ENCODE assay signal across 21 cellular contexts in the genomic region with DNA sequence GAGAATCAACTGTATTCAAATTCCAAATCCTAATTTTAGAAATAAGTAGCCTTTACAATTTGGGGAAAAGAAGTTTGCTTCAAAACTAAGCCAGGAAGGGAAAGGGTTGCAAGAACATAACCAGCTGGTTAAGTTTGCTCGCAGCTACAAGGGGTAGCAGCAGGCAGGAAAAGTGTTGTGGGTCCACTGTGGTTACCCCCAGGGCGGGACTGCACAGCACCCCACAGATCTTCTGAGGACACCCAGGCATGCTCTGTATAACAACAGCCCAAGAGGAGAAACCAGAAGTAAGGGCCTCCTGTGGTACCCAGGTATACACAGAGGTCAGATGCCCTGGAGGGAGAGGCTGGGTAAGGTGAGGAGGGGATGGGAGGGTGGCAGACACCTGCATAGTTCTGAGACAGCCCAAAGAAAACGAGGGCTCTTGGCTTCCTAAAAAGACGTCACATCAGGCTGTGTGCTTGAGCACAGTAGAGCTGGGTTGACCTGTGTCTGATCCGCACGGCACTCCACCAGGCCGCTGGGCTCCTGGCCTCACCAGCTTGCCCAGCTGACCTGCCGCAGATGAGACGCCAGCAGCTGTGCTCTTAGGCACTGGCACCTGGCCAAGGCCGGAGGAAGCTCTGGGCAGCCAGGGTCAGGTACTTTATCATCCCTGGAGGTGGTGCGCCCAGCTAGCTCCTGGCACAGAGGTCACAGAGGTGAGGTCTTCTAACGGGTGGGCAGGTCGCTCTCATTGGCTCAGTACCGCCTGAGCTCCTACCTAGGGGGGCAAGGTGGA.
DNase-seq lines count a peak whose midpoint lies in the region; ATAC-seq and TF ChIP-seq lines count a peak whose summit lies in the region.
"Had no signal": no experiment of that assay in that cellular context is flagged by ENCODE, and none has a peak within 500 bp of the region (broad histone marks: within the 10 kb centered on the region; RNA-seq: fewer than 3 reads in every experiment).

No MANE protein-coding gene starts in this region.

- no peak overlapping the region for H3K27ac Mint-ChIP-seq in chondrocyte (ENCODE audit: unreplicated experiment)
- H3K27ac Mint-ChIP-seq in natural killer cell = no peak overlapping the region

- no peak overlapping the region for H3K9ac ChIP-seq in SK-N-SH

- H3K4me2 ChIP-seq in SK-N-SH = no peak overlapping the region

- H3K4me1 Mint-ChIP-seq in chondrocyte (ENCODE audit: low read depth) (peaks cover 5% of the 10 kb centered on the region), natural killer cell (peaks cover 0 to 12% of the 10 kb centered on the region in 2 donors)

- H3K36me3 ChIP-seq in SK-N-SH (replicated peaks in 1 of 2; ENCODE audit: control insufficient read depth in 1 of 2, insufficient read depth in 2 of 2, low read length in 1 of 2) = no peaks in the 10 kb centered on the region

- TF ChIP-seq CTCF in SK-N-SH (IDR thresholded peaks at IDR 0.05) (no peak), chondrocyte (IDR thresholded peaks at IDR 0.05) (no peak), natural killer cell (IDR thresholded peaks at IDR 0.05) (no peak), GM20000 (IDR thresholded peaks at IDR 0.05; ENCODE audit: extremely low read depth, missing control alignments) (no peak)

- H3K4me3 Mint-ChIP-seq in chondrocyte (ENCODE audit: unreplicated experiment) = no peak overlapping the region
- peak overlapping the region; percentile 65 for H3K4me3 Mint-ChIP-seq in natural killer cell

- intact Hi-C loops in natural killer cell (cut with micrococcal nuclease) = no loop called here

- no peaks in the 10 kb centered on the region for H3K79me2 ChIP-seq in SK-N-SH (ENCODE audit: insufficient read depth)

- H3K9me2 ChIP-seq in SK-N-SH = no peaks in the 10 kb centered on the region

- no peak overlapping the region for H3K4me3 ChIP-seq in SK-N-SH (ENCODE audit: low read depth in 2 of 2, low read length in 1 of 2)
- H3K4me3 ChIP-seq in Jurkat, Clone E6-1 (ENCODE audit: low read length) = no peak overlapping the region
- H3K4me3 ChIP-seq: GM12878 had no signal

- CTCF ChIA-PET in SK-N-SH (lab: Yijun Ruan, JAX) = interaction anchor here (1.0 kb wide), 1 partner anchor 265 kb away, joined by 3 read pairs; no protein-coding TSS in a partner anchor

- 53% methylated on average over 11 of the region's 14 CpGs for WGBS in SK-N-SH (ENCODE audit: low lambda C conversion rate)

- TF ChIP-seq EP300 in SK-N-SH (IDR thresholded peaks at IDR 0.05; ENCODE audit: borderline replicate concordance in 1 of 2, low read depth in 1 of 2, low read length in 1 of 2) = no peak

- no peak overlapping the region; a peak in 1 of 4 replicates for H3K27ac ChIP-seq in SK-N-SH (ENCODE audit: low read depth in 2 of 2, low read length in 1 of 2)
- H3K27ac ChIP-seq: 22Rv1 had no signal

- H3F3A ChIP-seq in SK-N-SH (replicated peaks; ENCODE audit: insufficient read depth) = no peaks in the 10 kb centered on the region

- no peak for TF ChIP-seq RAD21 in SK-N-SH (IDR thresholded peaks at IDR 0.05; ENCODE audit: low read length)

- H3K4me1 ChIP-seq in SK-N-SH (ENCODE audit: control insufficient read depth in 1 of 2, insufficient read depth in 2 of 2, low read depth in 1 of 2, low read length in 1 of 2) = peaks cover 0 to 17% of the 10 kb centered on the region in 2 experiments; a peak in 1 of 4 replicates
- H3K4me1 ChIP-seq: Caco-2 had no signal

- H3K27me3 ChIP-seq in SK-N-SH (ENCODE audit: insufficient read depth) = no peaks in the 10 kb centered on the region

- no peaks in the 10 kb centered on the region for H3K9me3 Mint-ChIP-seq in chondrocyte (ENCODE audit: low read depth)
- no peaks in the 10 kb centered on the region for H3K9me3 Mint-ChIP-seq in natural killer cell

- H3K27me3 Mint-ChIP-seq in chondrocyte (ENCODE audit: low read depth) (peaks cover 14% of the 10 kb centered on the region), natural killer cell (ENCODE audit: low read depth in 2 of 2) (peaks cover 8 to 12% of the 10 kb centered on the region in 2 donors)

- DNase-seq in SK-N-SH (peak; percentile 40), chondrocyte (ENCODE audit: low spot score) (peak; percentile 65), natural killer cell (no peak), GM20000 (ENCODE audit: low spot score) (no peak), SIG-M5 (lab: John Stamatoyannopoulos, UW) (no peak), hypothalamus (lab: John Stamatoyannopoulos, UW) (no peak)
- peak; percentile 6 for DNase-seq in Jurkat, Clone E6-1 (ENCODE audit: low read depth, low spot score)
- DNase-seq: AML-193, Caco-2, EL, MM.1S, NCI-H1092 treated with DMSO at 0.1 percent for 48 hours, NCI-H146, NCI-H2029 treated with DMSO at 0.1 percent for 48 hours, NCI-H2171, NCI-H526, PC-3, RPMI8226 had no signal

- H2AFZ ChIP-seq in SK-N-SH (ENCODE audit: low read depth) = no peak overlapping the region

- no peaks in the 10 kb centered on the region for H4K20me1 ChIP-seq in SK-N-SH (ENCODE audit: insufficient read depth)

- H3K36me3 Mint-ChIP-seq in chondrocyte (ENCODE audit: low read depth) (no peaks in the 10 kb centered on the region), natural killer cell (no peaks in the 10 kb centered on the region)

- POLR2A ChIA-PET in SK-N-SH (lab: Yijun Ruan, JAX) = no interaction called here

- ATAC-seq in SK-N-SH treated with all-trans-retinoic acid at 6 μM for 48 hours (no peak), natural killer cell (peak in 1 of 3 donors; percentile 66)
- ATAC-seq: GM12878, PC-3 had no signal

- H3K9me3 ChIP-seq in SK-N-SH = no peaks in the 10 kb centered on the region
- H3K9me3 ChIP-seq: Caco-2 had no signal

TF ChIP-seq in SK-N-SH, 30 proteins besides CTCF, POLR2A, EP300 and RAD21 (continues in another document):
- TF ChIP-seq TEAD4 (IDR thresholded peaks at IDR 0.05; ENCODE audit: borderline replicate concordance, insufficient read depth) (no peak), EZH2phosphoT487 (IDR thresholded peaks at IDR 0.05; ENCODE audit: borderline replicate concordance, low read depth) (no peak), MXI1 (IDR thresholded peaks at IDR 0.05; ENCODE audit: low read depth, low read length) (no peak), GABPA (IDR thresholded peaks at IDR 0.05; ENCODE audit: low read depth) (no peak), POLR2AphosphoS5 (IDR thresholded peaks at IDR 0.05; ENCODE audit: low read depth, low read length) (no peak), TCF12 (IDR thresholded peaks at IDR 0.05) (no peak)
- TF ChIP-seq, protein P1, sequence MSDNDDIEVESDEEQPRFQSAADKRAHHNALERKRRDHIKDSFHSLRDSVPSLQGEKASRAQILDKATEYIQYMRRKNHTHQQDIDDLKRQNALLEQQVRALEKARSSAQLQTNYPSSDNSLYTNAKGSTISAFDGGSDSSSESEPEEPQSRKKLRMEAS (IDR thresholded peaks at IDR 0.05; ENCODE audit: low read depth) = no peak

TF ChIP-seq in SK-N-SH treated with all-trans-retinoic acid at 6 μM for 48 hours, 23 proteins besides CTCF, POLR2A, EP300 and RAD21 (continues in another document):
- no peak for TF ChIP-seq TCF4 (CRISPR knock-in tag; IDR thresholded peaks at IDR 0.05; ENCODE audit: borderline replicate concordance)
- no peak for TF ChIP-seq ZNF8 (CRISPR knock-in tag; IDR thresholded peaks at IDR 0.05)
- no peak for TF ChIP-seq ARNTL (CRISPR knock-in tag; IDR thresholded peaks at IDR 0.05; ENCODE audit: borderline replicate concordance, low read depth)
- TF ChIP-seq, protein P2, sequence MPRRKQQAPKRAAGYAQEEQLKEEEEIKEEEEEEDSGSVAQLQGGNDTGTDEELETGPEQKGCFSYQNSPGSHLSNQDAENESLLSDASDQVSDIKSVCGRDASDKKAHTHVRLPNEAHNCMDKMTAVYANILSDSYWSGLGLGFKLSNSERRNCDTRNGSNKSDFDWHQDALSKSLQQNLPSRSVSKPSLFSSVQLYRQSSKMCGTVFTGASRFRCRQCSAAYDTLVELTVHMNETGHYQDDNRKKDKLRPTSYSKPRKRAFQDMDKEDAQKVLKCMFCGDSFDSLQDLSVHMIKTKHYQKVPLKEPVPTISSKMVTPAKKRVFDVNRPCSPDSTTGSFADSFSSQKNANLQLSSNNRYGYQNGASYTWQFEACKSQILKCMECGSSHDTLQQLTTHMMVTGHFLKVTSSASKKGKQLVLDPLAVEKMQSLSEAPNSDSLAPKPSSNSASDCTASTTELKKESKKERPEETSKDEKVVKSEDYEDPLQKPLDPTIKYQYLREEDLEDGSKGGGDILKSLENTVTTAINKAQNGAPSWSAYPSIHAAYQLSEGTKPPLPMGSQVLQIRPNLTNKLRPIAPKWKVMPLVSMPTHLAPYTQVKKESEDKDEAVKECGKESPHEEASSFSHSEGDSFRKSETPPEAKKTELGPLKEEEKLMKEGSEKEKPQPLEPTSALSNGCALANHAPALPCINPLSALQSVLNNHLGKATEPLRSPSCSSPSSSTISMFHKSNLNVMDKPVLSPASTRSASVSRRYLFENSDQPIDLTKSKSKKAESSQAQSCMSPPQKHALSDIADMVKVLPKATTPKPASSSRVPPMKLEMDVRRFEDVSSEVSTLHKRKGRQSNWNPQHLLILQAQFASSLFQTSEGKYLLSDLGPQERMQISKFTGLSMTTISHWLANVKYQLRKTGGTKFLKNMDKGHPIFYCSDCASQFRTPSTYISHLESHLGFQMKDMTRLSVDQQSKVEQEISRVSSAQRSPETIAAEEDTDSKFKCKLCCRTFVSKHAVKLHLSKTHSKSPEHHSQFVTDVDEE (CRISPR knock-in tag; IDR thresholded peaks at IDR 0.05) = no peak
- TF ChIP-seq ZFP3 (CRISPR knock-in tag; IDR thresholded peaks at IDR 0.05) = no peak
- TF ChIP-seq, protein P3, sequence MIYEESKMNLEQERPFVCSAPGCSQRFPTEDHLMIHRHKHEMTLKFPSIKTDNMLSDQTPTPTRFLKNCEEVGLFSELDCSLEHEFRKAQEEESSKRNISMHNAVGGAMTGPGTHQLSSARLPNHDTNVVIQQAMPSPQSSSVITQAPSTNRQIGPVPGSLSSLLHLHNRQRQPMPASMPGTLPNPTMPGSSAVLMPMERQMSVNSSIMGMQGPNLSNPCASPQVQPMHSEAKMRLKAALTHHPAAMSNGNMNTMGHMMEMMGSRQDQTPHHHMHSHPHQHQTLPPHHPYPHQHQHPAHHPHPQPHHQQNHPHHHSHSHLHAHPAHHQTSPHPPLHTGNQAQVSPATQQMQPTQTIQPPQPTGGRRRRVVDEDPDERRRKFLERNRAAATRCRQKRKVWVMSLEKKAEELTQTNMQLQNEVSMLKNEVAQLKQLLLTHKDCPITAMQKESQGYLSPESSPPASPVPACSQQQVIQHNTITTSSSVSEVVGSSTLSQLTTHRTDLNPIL (CRISPR knock-in tag; IDR thresholded peaks at IDR 0.05; ENCODE audit: low read depth) = no peak
- TF ChIP-seq OSR1 (CRISPR knock-in tag; IDR thresholded peaks at IDR 0.05) = no peak

Comparison
In these comparisons a context has a peak if more than half of its experiments do, and no peak if none do; other contexts are left out.
1. DNase-seq: peak in SK-N-SH (single experiment), Jurkat, Clone E6-1 (single experiment) and chondrocyte (single experiment); none in natural killer cell (single experiment), GM20000 (single experiment), SIG-M5 (single experiment) and hypothalamus (0 of 51).